16 cellular contexts compared by ENCODE assay signal in the genomic region with DNA sequence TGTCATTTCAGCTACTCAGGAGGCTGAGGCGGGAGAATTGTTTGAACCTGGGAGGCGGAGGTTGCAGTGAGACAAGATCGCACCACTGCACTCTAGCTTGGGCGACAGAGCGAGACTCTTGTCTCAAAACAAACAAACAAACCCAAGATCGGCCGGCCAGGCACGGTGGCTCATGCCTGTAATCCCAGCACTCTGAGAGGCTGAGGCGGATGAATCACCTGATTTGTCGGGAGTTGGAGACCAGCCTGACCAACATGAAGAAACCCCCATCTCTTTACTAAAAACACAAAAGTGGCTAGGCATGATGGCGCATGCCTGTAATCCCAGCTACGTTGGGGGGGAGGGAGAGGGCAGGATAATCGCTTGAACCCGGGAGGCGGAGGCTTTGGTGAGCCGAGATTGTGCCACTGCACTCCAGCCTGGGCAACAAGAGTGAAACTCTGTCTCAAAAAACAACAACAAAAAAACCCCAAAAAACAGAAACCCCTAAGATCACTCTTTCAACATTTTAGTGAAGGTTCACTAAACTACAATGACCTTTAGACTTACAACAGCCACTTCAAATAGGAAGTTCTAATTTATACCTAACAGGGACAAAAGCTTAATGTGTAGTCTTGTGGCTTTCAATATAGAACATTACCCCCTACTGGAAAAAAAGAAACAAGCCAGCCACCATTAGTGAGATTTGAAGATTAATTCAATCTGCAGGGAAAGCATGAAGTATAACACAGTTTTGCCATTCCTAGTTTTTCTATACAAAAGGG. TPM values are rescaled to one million over a fixed set of nuclear protein-coding genes. Genes with fewer than 3 reads are reported as not detected.
A peak's percentile ranks its signal among the peaks of the same experiment; 100 is the strongest.
DNase-seq lines count a peak whose midpoint lies in the region; ATAC-seq, FAIRE-seq and TF ChIP-seq lines count a peak whose summit lies in the region.
"Had no signal": no experiment of that assay in that cellular context is flagged by ENCODE, and none has a peak within 500 bp of the region (broad histone marks: within the 10 kb centered on the region; RNA-seq: fewer than 3 reads in every experiment).

No MANE protein-coding gene starts in this region.

- H3K9me3 Mint-ChIP-seq in astrocyte (ENCODE audit: unreplicated experiment) = no peaks in the 10 kb centered on the region
- H3K9me3 Mint-ChIP-seq in Calu3 (ENCODE audit: low read depth, unreplicated experiment) = no peaks in the 10 kb centered on the region

- 59% methylated on average over 14 of the region's 16 CpGs for WGBS in right lobe of liver (ENCODE audit: insufficient coverage, low coverage, low lambda C conversion rate, missing lambda C conversion rate)
- WGBS in prostate gland = 62% methylated on average over 16 of the region's 16 CpGs

- H3F3A ChIP-seq in Loucy (ENCODE audit: low read depth) = peaks cover 3% of the 10 kb centered on the region; the same call in 1 of the 2 replicates

- peak; percentile 29 to 50 (median 43) for ATAC-seq in right lobe of liver
- ATAC-seq: gastroesophageal sphincter had no signal

- H3K36me3 ChIP-seq in Loucy (ENCODE audit: insufficient read depth, low read length) = peaks cover 94% of the 10 kb centered on the region
- peaks cover 86% of the 10 kb centered on the region for H3K36me3 ChIP-seq in astrocyte (ENCODE audit: insufficient read depth, low read length)
- peaks cover 22 to 96% (median 65%) of the 10 kb centered on the region in 4 donors for H3K36me3 ChIP-seq in right lobe of liver
- peaks cover 0 to 23% of the 10 kb centered on the region in 2 donors for H3K36me3 ChIP-seq in prostate gland

- no peaks in the 10 kb centered on the region for H3K27me3 ChIP-seq in Loucy (ENCODE audit: insufficient read depth, low read length, poor library complexity, severe bottlenecking)
- H3K27me3 ChIP-seq in astrocyte (ENCODE audit: insufficient read depth, low read length) = no peaks in the 10 kb centered on the region
- no peaks in the 10 kb centered on the region for H3K27me3 ChIP-seq in right lobe of liver
- H3K27me3 ChIP-seq in prostate gland (replicated peaks; ENCODE audit: insufficient read depth) = no peaks in the 10 kb centered on the region
- H3K27me3 ChIP-seq: gastroesophageal sphincter, upper lobe of left lung had no signal

- in situ Hi-C loops in Caki2 (cut with HindIII; ENCODE audit: low pct_unique_long_range_greater_than_20kb, low sequenced_read_pairs) = no loop called here

- TF ChIP-seq CTCF in Loucy (conservative IDR thresholded peaks at IDR 0.05; ENCODE audit: low read length) (peak; percentile 47), astrocyte (IDR thresholded peaks at IDR 0.05; ENCODE audit: insufficient read depth, low read depth, low read length) (peak; percentile 21), right lobe of liver (IDR thresholded peaks at IDR 0.05) (peak in 3 of 4 donors; percentile 7 to 19 (median 10)), Calu3 (IDR thresholded peaks at IDR 0.05; ENCODE audit: unreplicated experiment) (no peak), prostate gland (IDR thresholded peaks at IDR 0.05) (no peak)

- BruUV-seq in Calu3 (replicated peaks; lab: Mats Ljungman, UMichigan) = no TSS peak

- H3K27ac Mint-ChIP-seq in astrocyte (ENCODE audit: unreplicated experiment) (peak overlapping the region; percentile 86), Calu3 (ENCODE audit: unreplicated experiment) (no peak overlapping the region)

- no peak overlapping the region for H2AFZ ChIP-seq in Loucy (ENCODE audit: low read length)
- H2AFZ ChIP-seq in astrocyte (ENCODE audit: low read depth, low read length) = no peak overlapping the region

- DNase-seq in Caki2 (ENCODE audit: low read depth) = peak; percentile 94
- DNase-seq in astrocyte (ENCODE audit: low read depth) = peak; percentile 57
- peak in 1 of 3 donors; percentile 31 for DNase-seq in right lobe of liver
- no peak for DNase-seq in Calu3
- no peak for DNase-seq in NCI-H2227 (lab: John Stamatoyannopoulos, UW; ENCODE audit: unreplicated experiment)
- no peak for DNase-seq in prostate gland (ENCODE audit: low spot score)
- DNase-seq in epidermal melanocyte (ENCODE audit: insufficient read length, low spot score) = no peak
- DNase-seq: GF-D8, Karpas-422, mesendoderm, NCI-H524 treated with DMSO at 0.1 percent for 48 hours, upper lobe of left lung had no signal

- H3K4me2 ChIP-seq in Loucy (ENCODE audit: low read depth, low read length, poor library complexity, severe bottlenecking) (peak overlapping the region; percentile 12), astrocyte (ENCODE audit: low read length) (peak overlapping the region; percentile 25)

- H3K9ac ChIP-seq in Loucy (ENCODE audit: low read depth, low read length, poor library complexity, severe bottlenecking) (no peak overlapping the region), astrocyte (ENCODE audit: low read length) (peak overlapping the region; percentile 30)

- TF ChIP-seq POLR2A in right lobe of liver (IDR thresholded peaks at IDR 0.05) = no peak
- no peak for TF ChIP-seq POLR2A in prostate gland (IDR thresholded peaks at IDR 0.05)

- H3K27me3 Mint-ChIP-seq in astrocyte (ENCODE audit: low read depth, unreplicated experiment) (no peaks in the 10 kb centered on the region), Calu3 (ENCODE audit: unreplicated experiment) (no peaks in the 10 kb centered on the region)

- H3K4me3 Mint-ChIP-seq in astrocyte (ENCODE audit: unreplicated experiment) (peak overlapping the region; percentile 72), Calu3 (ENCODE audit: low read depth, unreplicated experiment) (no peak overlapping the region)

- no peak for FAIRE-seq in astrocyte (lab: Jason Lieb, UNC)
- FAIRE-seq: colon, H54 had no signal

- H3K27ac ChIP-seq in astrocyte (ENCODE audit: low read depth, low read length) (peak overlapping the region; percentile 23), right lobe of liver (peak overlapping the region in 2 of 3 donors; percentile 12 to 70), prostate gland (peak overlapping the region in 1 of 2 donors; percentile 54)
- H3K27ac ChIP-seq: gastroesophageal sphincter, upper lobe of left lung had no signal

- H3K9me2 ChIP-seq in Loucy (replicated peaks; ENCODE audit: low read depth, low read length) = no peaks in the 10 kb centered on the region

- H4K20me1 ChIP-seq in Loucy (ENCODE audit: insufficient read depth, low read length, poor library complexity, severe bottlenecking) = peaks cover 58% of the 10 kb centered on the region
- peaks cover 91% of the 10 kb centered on the region for H4K20me1 ChIP-seq in astrocyte (ENCODE audit: insufficient read depth, low read length)

- H3K36me3 Mint-ChIP-seq in astrocyte (ENCODE audit: low read depth, unreplicated experiment) (peaks cover 22% of the 10 kb centered on the region), Calu3 (ENCODE audit: insufficient read depth, unreplicated experiment) (peaks cover 94% of the 10 kb centered on the region)

- H3K4me1 Mint-ChIP-seq in astrocyte (ENCODE audit: low read depth, unreplicated experiment) = peaks cover 38% of the 10 kb centered on the region
- H3K4me1 Mint-ChIP-seq in Calu3 (ENCODE audit: low read depth, unreplicated experiment) = peaks cover 25% of the 10 kb centered on the region

- peaks cover 96% of the 10 kb centered on the region for H3K79me2 ChIP-seq in Loucy (ENCODE audit: insufficient read depth, low read length)
- H3K79me2 ChIP-seq in astrocyte (ENCODE audit: insufficient read depth, low read length) = peaks cover 98% of the 10 kb centered on the region

- intact Hi-C loops in right lobe of liver (cut with DNase I) = no loop called here
- intact Hi-C loops in Calu3 (cut with micrococcal nuclease; ENCODE audit: unreplicated experiment) = no loop called here
- intact Hi-C loops in prostate gland (cut with DNase I) = no loop called here

- H3K4me3 ChIP-seq in Loucy (ENCODE audit: low read length, poor library complexity, severe bottlenecking) = no peak overlapping the region
- H3K4me3 ChIP-seq in astrocyte (ENCODE audit: insufficient read depth, low read depth, low read length) = no peak overlapping the region
- H3K4me3 ChIP-seq in right lobe of liver = no peak overlapping the region
- no peak overlapping the region for H3K4me3 ChIP-seq in prostate gland
- H3K4me3 ChIP-seq: gastroesophageal sphincter, upper lobe of left lung had no signal

- H3K4me1 ChIP-seq in Loucy (ENCODE audit: insufficient read depth, low read length, poor library complexity, severe bottlenecking) (peaks cover 15% of the 10 kb centered on the region), astrocyte (ENCODE audit: insufficient read depth, low read length) (peaks cover 16% of the 10 kb centered on the region), right lobe of liver (peaks cover 2 to 70% (median 33%) of the 10 kb centered on the region in 4 donors), prostate gland (replicated peaks) (peaks cover 14% of the 10 kb centered on the region)

- CTCF ChIA-PET in Calu3 (lab: Charles Lee) = interaction anchor here (0.8 kb wide), 1 partner anchor 20 kb away, joined by 3 read pairs; no protein-coding TSS in a partner anchor

- no peaks in the 10 kb centered on the region for H3K9me3 ChIP-seq in Loucy (ENCODE audit: insufficient read depth, low read depth, low read length)
- H3K9me3 ChIP-seq in astrocyte (ENCODE audit: insufficient read depth, low read depth, low read length) = no peaks in the 10 kb centered on the region
- H3K9me3 ChIP-seq in right lobe of liver = no peaks in the 10 kb centered on the region
- H3K9me3 ChIP-seq in prostate gland = no peaks in the 10 kb centered on the region
- H3K9me3 ChIP-seq: gastroesophageal sphincter, upper lobe of left lung had no signal

RNA-seq across cellular contexts. Expression of a gene that starts 7.0 kb away (rescaled TPM):
- total RNA-seq in Caki2 (2014; rRNA removed; shearing (Covaris generic); ENCODE audit: low replicate concordance) = 234 and 247 TPM in 2 replicates
- 266 and 271 TPM in 2 replicates for total RNA-seq in astrocyte
- 100 to 1,000 TPM; 198 to 459 (median 229) TPM for total RNA-seq in right lobe of liver
- 455 and 460 TPM in 2 replicates for total RNA-seq in Calu3 (2022)
- 100 to 1,000 TPM; 273 to 331 TPM for total RNA-seq in prostate gland

RNA-seq across cellular contexts. Expression of a gene that starts 25.2 kb away (rescaled TPM):
- total RNA-seq in Caki2 (2014; rRNA removed; shearing (Covaris generic); ENCODE audit: low replicate concordance) = 45.2 and 68.5 TPM in 2 replicates
- total RNA-seq in astrocyte (139 and 153 TPM in 2 replicates), right lobe of liver (10 to 100 TPM; 29.5 to 52.1 (median 39.4) TPM), Calu3 (2022) (159 and 164 TPM in 2 replicates), prostate gland (10 to 100 TPM; 58.0 to 64.1 TPM)

Comparison
In these comparisons a context has a peak if more than half of its experiments do, and no peak if none do; other contexts are left out.
1. DNase-seq: peak in Caki2 (single experiment) and astrocyte (single experiment); none in Calu3 (single experiment), NCI-H2227 (single experiment), prostate gland (single experiment) and epidermal melanocyte (single experiment).
2. CTCF ChIP-seq: peak in Loucy (single experiment), astrocyte (single experiment) and right lobe of liver (3 of 4); none in Calu3 (single experiment) and prostate gland (0 of 4).